Comparison of ENCODE assay signal across 8 cellular contexts in the genomic region with DNA sequence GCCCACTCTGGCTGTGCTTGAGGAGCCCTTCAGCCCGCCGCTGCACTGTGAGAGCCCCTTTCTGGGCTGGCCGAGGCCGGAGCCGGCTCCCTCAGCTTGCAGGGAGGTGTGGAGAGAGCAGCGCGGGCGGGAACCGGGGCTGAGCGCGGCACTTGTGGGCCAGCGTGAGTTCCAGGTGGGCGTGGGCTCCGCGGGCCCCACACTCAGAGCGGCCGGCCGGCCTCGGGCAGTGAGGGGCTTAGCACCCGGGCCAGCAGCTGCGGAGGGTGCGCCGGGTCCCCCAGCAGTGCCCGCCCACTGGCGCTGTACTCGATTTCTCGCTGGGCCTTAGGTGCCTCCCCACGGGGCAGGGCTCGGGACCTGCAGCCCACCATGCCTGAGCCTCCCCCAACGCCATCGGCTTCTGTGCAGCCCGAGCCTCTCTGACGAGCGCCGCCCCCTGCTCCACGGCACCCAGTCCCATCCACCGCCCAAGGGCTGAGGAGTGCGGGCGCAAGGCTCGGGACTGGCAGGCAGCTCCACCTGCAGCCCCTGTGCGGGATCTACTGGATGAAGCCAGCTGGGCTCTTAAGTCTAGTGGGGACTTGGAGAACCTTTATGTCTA.
DNase-seq lines count a peak whose midpoint lies in the region; ATAC-seq and TF ChIP-seq lines count a peak whose summit lies in the region.
"Not testable (repeated sequence)": the region's sequence is repeated elsewhere in the genome, so short reads cannot be mapped to it uniquely, and the experiment has no call there.

No MANE protein-coding gene starts in this region.

- not testable (repeated sequence) for H3K79me2 ChIP-seq in ACC112 (ENCODE audit: control insufficient read depth, insufficient read depth, low read length, unreplicated experiment); PC-3 (ENCODE audit: low read length)

- not testable (repeated sequence) for H3K4me1 Mint-ChIP-seq in brain

- H3K9me2 ChIP-seq in PC-3 (replicated peaks; ENCODE audit: low read length), result not testable (repeated sequence)

- H2BK120ac ChIP-seq in neuronal stem cell (ENCODE audit: low read depth, low read length), result not testable (repeated sequence)

- not testable (repeated sequence) for H3K14ac ChIP-seq in neuronal stem cell (ENCODE audit: low read length)

- not testable (repeated sequence) for H4K91ac ChIP-seq in neuronal stem cell (ENCODE audit: low read depth, low read length, poor library complexity)

- not testable (repeated sequence) for H2BK15ac ChIP-seq in neuronal stem cell (ENCODE audit: low read length)

- not testable (repeated sequence) for H3K18ac ChIP-seq in neuronal stem cell (ENCODE audit: low read length)

- peaks cover 0 to 11% (median 8%) of the 10 kb centered on the region in 5 experiments for H3K9me3 Mint-ChIP-seq in brain

- H3K27ac ChIP-seq in ACC112 (ENCODE audit: low read depth, low read length); HUES6 (ENCODE audit: low read depth, low read length); PC-3 (ENCODE audit: low read length); iPS-20b (ENCODE audit: low read length); neuronal stem cell (replicated peaks; ENCODE audit: low read length): not testable (repeated sequence)
- H3K27ac ChIP-seq in foreskin keratinocyte, result peak overlapping the region; percentile 19
- H3K27ac ChIP-seq in temporal lobe (ENCODE audit: low read depth, low read length), result peak overlapping the region; percentile 4

- not testable (repeated sequence) for H3K27ac Mint-ChIP-seq in brain

- TF ChIP-seq CTCF in PC-3 (conservative IDR thresholded peaks at IDR 0.05; ENCODE audit: low read depth, low read length); brain (conservative IDR thresholded peaks at IDR 0.05); foreskin keratinocyte (conservative IDR thresholded peaks at IDR 0.05): not testable (repeated sequence)

- not testable (repeated sequence) for H2BK12ac ChIP-seq in neuronal stem cell (ENCODE audit: low read length)

- no CpG with 5 or more reads among the region's 41 CpGs for WGBS in neuronal stem cell (ENCODE audit: extremely low coverage in 2 of 2, insufficient read length in 2 of 2, insufficient replicate concordance in 1 of 2), 2 donors

- H2AFZ ChIP-seq in ACC112 (ENCODE audit: low read length, unreplicated experiment) (peak overlapping the region; percentile 62), PC-3 (ENCODE audit: low read length) (peak overlapping the region; percentile 70), neuronal stem cell (ENCODE audit: low read length) (peak overlapping the region; percentile 92)

- H3K27me3 Mint-ChIP-seq in brain, result peaks cover 31% of the 10 kb centered on the region

- H3K36me3 ChIP-seq in ACC112 (ENCODE audit: insufficient read depth, low read length); HUES6 (ENCODE audit: control insufficient read depth, insufficient read depth, low read length); PC-3 (ENCODE audit: low read depth, low read length); iPS-20b (ENCODE audit: insufficient read depth, low read depth, low read length); neuronal stem cell (replicated peaks in 1 of 2; ENCODE audit: control insufficient read depth in 2 of 2, insufficient read depth in 2 of 2, low read length in 2 of 2): not testable (repeated sequence)

- H3K9me3 ChIP-seq in HUES6 (ENCODE audit: control insufficient read depth, insufficient read depth, low read depth, low read length), result peaks cover 11% of the 10 kb centered on the region
- not testable (repeated sequence) for H3K9me3 ChIP-seq in PC-3 (ENCODE audit: low read length); iPS-20b (ENCODE audit: insufficient read depth, low read depth, low read length); neuronal stem cell (replicated peaks in 1 of 2; ENCODE audit: control insufficient read depth in 2 of 2, insufficient read depth in 1 of 2, low read depth in 1 of 2, low read length in 2 of 2)

- BruUV-seq in PC-3 (replicated peaks; lab: Mats Ljungman, UMichigan), result not testable (repeated sequence)

- not testable (repeated sequence) for H2BK5ac ChIP-seq in neuronal stem cell (ENCODE audit: low read length)

- H3K4me1 ChIP-seq in ACC112 (ENCODE audit: control insufficient read depth, insufficient read depth, low read length, unreplicated experiment); HUES6 (ENCODE audit: control insufficient read depth, insufficient read depth, low read length); PC-3 (ENCODE audit: insufficient read depth, low read length); foreskin keratinocyte; iPS-20b (ENCODE audit: insufficient read depth, low read length); neuronal stem cell (ENCODE audit: control insufficient read depth in 2 of 2, insufficient read depth in 1 of 2, low read depth in 1 of 2, low read length in 2 of 2): not testable (repeated sequence)

- CTCF ChIA-PET in PC-3 (lab: Charles Lee), result interaction anchor here (0.6 to 1.0 kb wide), 3 partner anchors 87 to 303 kb away, joined by 3 read pairs; no protein-coding TSS in a partner anchor

- H3K27me3 ChIP-seq in ACC112 (ENCODE audit: insufficient read depth, low read length) (peaks cover 14% of the 10 kb centered on the region), HUES6 (ENCODE audit: control insufficient read depth, insufficient read depth, low read length) (peaks cover 33% of the 10 kb centered on the region), iPS-20b (ENCODE audit: insufficient read depth, low read length) (peaks cover 32% of the 10 kb centered on the region), neuronal stem cell (ENCODE audit: control insufficient read depth in 3 of 3, insufficient read depth in 3 of 3, low read depth in 1 of 3, low read length in 3 of 3) (peaks cover 0 to 19% (median 13%) of the 10 kb centered on the region in 3 experiments)
- not testable (repeated sequence) for H3K27me3 ChIP-seq in PC-3 (ENCODE audit: low read length); foreskin keratinocyte

- H3F3A ChIP-seq in PC-3 (ENCODE audit: low read length, unreplicated experiment), result not testable (repeated sequence)

- H3K4me2 ChIP-seq in PC-3 (ENCODE audit: low read length) (peak overlapping the region; percentile 76), neuronal stem cell (ENCODE audit: insufficient read depth, low read length, poor library complexity, severe bottlenecking) (peak overlapping the region; percentile 98)

- ATAC-seq in PC-3, result peak; percentile 7
- not testable (repeated sequence) for ATAC-seq in foreskin keratinocyte

- DNase-seq in PC-3, foreskin keratinocyte: not testable (repeated sequence)
- DNase-seq in neuronal stem cell (ENCODE audit: low spot score), result peak; percentile 14

- H4K8ac ChIP-seq in neuronal stem cell (ENCODE audit: low read depth, low read length), result not testable (repeated sequence)

- POLR2A ChIA-PET in PC-3 (lab: Charles Lee; ENCODE audit: unreplicated experiment), result not testable (repeated sequence)

- H4K20me1 ChIP-seq in PC-3 (ENCODE audit: low read length), result not testable (repeated sequence)

- intact Hi-C loops in PC-3 (cut with micrococcal nuclease), result not testable (repeated sequence)

- not testable (repeated sequence) for H3K36me3 Mint-ChIP-seq in brain

- not testable (repeated sequence) for H3K79me1 ChIP-seq in neuronal stem cell (ENCODE audit: low read depth, low read length)

- H3K4me3 Mint-ChIP-seq in brain, result peak overlapping the region in 4 of 5 experiments; percentile 57 to 82 (median 74)

- not testable (repeated sequence) for H3K4ac ChIP-seq in neuronal stem cell (ENCODE audit: low read length)

- peak overlapping the region; percentile 61 for H3K4me3 ChIP-seq in ACC112 (ENCODE audit: low read depth, low read length)
- peak overlapping the region; percentile 51 for H3K4me3 ChIP-seq in HUES6 (ENCODE audit: low read depth, low read length)
- H3K4me3 ChIP-seq in PC-3 (ENCODE audit: low read length), result peak overlapping the region; percentile 44; the same call in 1 of the 2 replicates
- H3K4me3 ChIP-seq in iPS-20b (ENCODE audit: low read length), result peak overlapping the region; percentile 61
- H3K4me3 ChIP-seq in neuronal stem cell (ENCODE audit: low read length in 2 of 2), result peak overlapping the region; percentile 42 to 77

- not testable (repeated sequence) for H2AK5ac ChIP-seq in neuronal stem cell (ENCODE audit: low read depth, low read length)

- H3K23ac ChIP-seq in neuronal stem cell (ENCODE audit: low read depth, low read length, poor library complexity), result peak overlapping the region; percentile 44

- H3K9ac ChIP-seq in HUES6 (ENCODE audit: low read length); PC-3 (ENCODE audit: low read length); iPS-20b (ENCODE audit: low read depth, low read length): not testable (repeated sequence)
- peak overlapping the region; percentile 78 for H3K9ac ChIP-seq in neuronal stem cell (ENCODE audit: low read depth, low read length, poor library complexity)
